In genomic region chr10:93542358-93542791, GRCh38 we compare ENCODE assay signal across 8 cellular contexts. TPM values are rescaled to one million over a fixed set of nuclear protein-coding genes. Genes with fewer than 3 reads are reported as not detected.
DNase-seq lines count a peak whose midpoint lies in the region; ATAC-seq and TF ChIP-seq lines count a peak whose summit lies in the region.

No MANE protein-coding gene starts in this region.

- peaks cover under 1% of the 10 kb centered on the region for H3K36me3 Mint-ChIP-seq in osteocyte (ENCODE audit: unreplicated experiment)

- DNase-seq in DMS153 treated with DMSO at 0.1 percent for 48 hours (lab: John Stamatoyannopoulos, UW; ENCODE audit: unreplicated experiment) (peak; percentile 29), NCI-H345 treated with DMSO at 0.1 percent for 48 hours (lab: John Stamatoyannopoulos, UW; ENCODE audit: unreplicated experiment) (peak; percentile 28), epithelial cell of esophagus (ENCODE audit: low read depth) (peak; percentile 8), osteocyte (ENCODE audit: extremely low spot score, unreplicated experiment) (no peak), COLO829 (ENCODE audit: low spot score) (no peak)

- TF ChIP-seq POLR2A in GM18505 (IDR thresholded peaks at IDR 0.05; ENCODE audit: borderline replicate concordance, extremely low read depth, insufficient read depth, insufficient read length), result no peak

- TF ChIP-seq CTCF in epithelial cell of esophagus (IDR thresholded peaks at IDR 0.05; ENCODE audit: insufficient read depth, low read depth, low read length, missing control alignments) (no peak), osteocyte (IDR thresholded peaks at IDR 0.05) (no peak)

- H3K27me3 Mint-ChIP-seq in osteocyte (ENCODE audit: unreplicated experiment), result peaks cover 15% of the 10 kb centered on the region

- H3K9me3 Mint-ChIP-seq in osteocyte (ENCODE audit: unreplicated experiment), result no peaks in the 10 kb centered on the region

- H3K4me1 Mint-ChIP-seq in osteocyte (ENCODE audit: unreplicated experiment), result peaks cover 9% of the 10 kb centered on the region

- ATAC-seq in HG03442 (IDR thresholded peaks at IDR 0.05; ENCODE audit: unreplicated experiment), result no peak
- ATAC-seq in GM18505 (IDR thresholded peaks at IDR 0.05; ENCODE audit: unreplicated experiment), result no peak
- ATAC-seq in GM21515 (IDR thresholded peaks at IDR 0.05; ENCODE audit: unreplicated experiment), result no peak

- peak overlapping the region; percentile 23 for H3K4me3 Mint-ChIP-seq in osteocyte (ENCODE audit: unreplicated experiment)

- H3K27ac Mint-ChIP-seq in osteocyte (ENCODE audit: unreplicated experiment), result no peak overlapping the region

- no peak overlapping the region for H3K4me3 ChIP-seq in epithelial cell of esophagus (ENCODE audit: low read length)

RNA-seq across cellular contexts. Expression of gene FFAR4, which starts 24.1 kb away (rescaled TPM):
- total RNA-seq in osteocyte, result not detected in 2 replicates

RNA-seq across cellular contexts. Expression of gene CEP55, which starts 46.0 kb away (rescaled TPM):
- total RNA-seq in osteocyte, result 8.6 and 9.5 TPM in 2 replicates

RNA-seq across cellular contexts. Expression of gene RBP4, which starts 58.7 kb away (rescaled TPM):
- total RNA-seq in osteocyte, result 0.56 and 0.63 TPM in 2 replicates

Comparison
In these comparisons a context has a peak if more than half of its experiments do, and no peak if none do; other contexts are left out.
1. DNase-seq: peak in DMS153 treated with DMSO at 0.1 percent for 48 hours (single experiment), NCI-H345 treated with DMSO at 0.1 percent for 48 hours (single experiment) and epithelial cell of esophagus (single experiment); none in osteocyte (single experiment) and COLO829 (single experiment).